27 cellular contexts compared by ENCODE assay signal in genomic region chr5:80722916-80723315, GRCh38.
"Had no signal": no experiment of that assay in that cellular context is flagged by ENCODE, and none has a peak within 500 bp of the region (broad histone marks: within the 10 kb centered on the region; RNA-seq: fewer than 3 reads in every experiment).

No MANE protein-coding gene starts in this region.

- H3K9me3 ChIP-seq: testis, thyroid gland, transverse colon, upper lobe of right lung, uterus, vagina had no signal

- H3K27me3 ChIP-seq: stomach, suprapubic skin, testis, thyroid gland, tibial artery, tibial nerve, transverse colon, upper lobe of left lung, upper lobe of right lung, uterus, vagina had no signal

- DNase-seq: stimulated activated CD4-positive, alpha-beta T cell treated with anti-CD3 and anti-CD28 coated beads, Interleukin-2, amount 100 ng/mL, for 48 hours; stimulated activated CD4-positive, alpha-beta T cell treated with anti-CD3 and anti-CD28 coated beads, Interleukin-4, amount 100 ng/mL, for 1 hour; stimulated activated CD4-positive, alpha-beta T cell treated with anti-CD3 and anti-CD28 coated beads, Interleukin-4, amount 100 ng/mL, for 24 hours; stimulated activated CD4-positive, alpha-beta T cell treated with anti-CD3 and anti-CD28 coated beads, Interleukin-4, amount 100 ng/mL, for 4 hours; stimulated activated CD8-positive, alpha-beta memory T cell treated with anti-CD3 and anti-CD28 coated beads, Interleukin-4, amount 100 ng/mL, for 48 hours; stimulated activated naive B cell treated with anti-CD40 and anti-IgM and Interleukin-4, amounts not matched to agents 10 μg/mL and 1 μg/mL and 100 μg/mL, for 72 hours; stimulated activated naive CD4-positive, alpha-beta T cell; stimulated activated naive CD4-positive, alpha-beta T cell treated with Interleukin-2 at 50 U/mL for 16 hours; stimulated activated naive CD8-positive, alpha-beta T cell treated with anti-CD3 and anti-CD28 coated beads, Interleukin-15, amount 100 ng/mL, for 72 hours; stimulated activated naive CD8-positive, alpha-beta T cell treated with anti-CD3 and anti-CD28 coated beads, Interleukin-15, Interleukin-2, amounts not matched to agents 100 U/mL and 50 U/mL, for 24 hours; stomach; substantia nigra; testis; thyroid gland; tibial artery; transverse colon; trophoblast cell; upper lobe of left lung; upper lobe of right lung; uterus had no signal

- H3K4me3 ChIP-seq: stomach, suprapubic skin, testis, thoracic aorta, thyroid gland, tibial artery, tibial nerve, transverse colon, upper lobe of left lung, upper lobe of right lung, uterus, vagina had no signal

- H3K4me1 ChIP-seq: stomach, suprapubic skin, testis, thyroid gland, tibial artery, tibial nerve, transverse colon, upper lobe of left lung, upper lobe of right lung, uterus, vagina had no signal

- H3K27ac ChIP-seq: stomach, suprapubic skin, testis, thoracic aorta, thyroid gland, tibial artery, tibial nerve, transverse colon, upper lobe of left lung, upper lobe of right lung, uterus, vagina had no signal

- H3K36me3 ChIP-seq: uterus had no signal

- ATAC-seq: stimulated activated effector memory CD8-positive, alpha-beta T cell treated with anti-CD3 and anti-CD28 coated beads, Interleukin-12 subunit alpha, Interleukin-12 subunit beta, amount 100 ng/mL, for 72 hours; stimulated activated memory B cell treated with anti-CD40 and anti-IgM and Interleukin-4, amounts not matched to agents 10 μg/mL and 1 μg/mL and 100 μg/mL, for 72 hours; stimulated activated naive B cell treated with anti-CD40 and anti-IgM and Interleukin-4, amounts not matched to agents 10 μg/mL and 1 μg/mL and 100 μg/mL, for 72 hours; stimulated activated naive CD8-positive, alpha-beta T cell treated with anti-CD3 and anti-CD28 coated beads, Interleukin-15, amount 100 ng/mL, for 72 hours; stimulated activated naive CD8-positive, alpha-beta T cell treated with anti-CD3 and anti-CD28 coated beads, Interleukin-15, Interleukin-2, amounts not matched to agents 100 U/mL and 50 U/mL, for 24 hours; upper lobe of right lung had no signal

- FAIRE-seq: urothelium cell line had no signal
